9 cellular contexts compared by ENCODE assay signal in genomic region chrX:120672389-120672788, GRCh38. TPM values are rescaled to one million over a fixed set of nuclear protein-coding genes. Genes with fewer than 3 reads are reported as not detected.
DNase-seq lines count a peak whose midpoint lies in the region; ATAC-seq, FAIRE-seq and TF ChIP-seq lines count a peak whose summit lies in the region.
"Had no signal": no experiment of that assay in that cellular context is flagged by ENCODE, and none has a peak within 500 bp of the region (broad histone marks: within the 10 kb centered on the region; RNA-seq: fewer than 3 reads in every experiment).

No MANE protein-coding gene starts in this region.

- FAIRE-seq in bronchial epithelial cell (lab: Jason Lieb, UNC) (no peak), urothelium cell line (lab: Jason Lieb, UNC) (no peak)
- FAIRE-seq: H1 had no signal

- dilution Hi-C loops in IMR-90 (cut with HindIII; ENCODE audit: low sequenced_read_pairs, unreplicated experiment) = no loop called here

- H4K5ac ChIP-seq in IMR-90 (ENCODE audit: low read depth, low read length) = no peak overlapping the region

- no peak overlapping the region for H2AK5ac ChIP-seq in IMR-90 (ENCODE audit: low read depth, low read length)

- peak overlapping the region; percentile 62 for H2BK5ac ChIP-seq in IMR-90 (ENCODE audit: low read depth, low read length, poor library complexity, severe bottlenecking)

- in situ Hi-C loops in IMR-90 (cut with MboI; ENCODE audit: low sequenced_read_pairs) = no loop called here

- H4K20me1 ChIP-seq in IMR-90 (ENCODE audit: insufficient read depth, low read length) = no peaks in the 10 kb centered on the region

- H3K9me3 ChIP-seq in IMR-90 (ENCODE audit: control insufficient read depth, insufficient read depth, low read length) = no peaks in the 10 kb centered on the region

- no peak for TF ChIP-seq RAD21 in IMR-90 (IDR thresholded peaks at IDR 0.05; ENCODE audit: low read length)

- H3K18ac ChIP-seq in IMR-90 (ENCODE audit: low read depth, low read length) = no peak overlapping the region

- peaks cover 1% of the 10 kb centered on the region for H3K9me3 Mint-ChIP-seq in glutamatergic neuron (ENCODE audit: unreplicated experiment)

- H2AK9ac ChIP-seq in IMR-90 (replicated peaks; ENCODE audit: low read depth, low read length, poor library complexity) = no peak overlapping the region

- TF ChIP-seq CTCF in IMR-90 (conservative IDR thresholded peaks at IDR 0.05; ENCODE audit: low read depth, low read length) (no peak), bronchial epithelial cell (IDR thresholded peaks at IDR 0.05; ENCODE audit: insufficient read depth, low read length, severe bottlenecking) (no peak), glutamatergic neuron (IDR thresholded peaks at IDR 0.05; ENCODE audit: partially characterized antibody, unreplicated experiment) (no peak)

- H3K4me2 ChIP-seq in IMR-90 (ENCODE audit: low read depth, low read length) = no peak overlapping the region; the same call in 1 of the 2 replicates

- H3K27ac ChIP-seq in IMR-90 (ENCODE audit: insufficient read depth, low read length) = no peak overlapping the region

- CTCF ChIA-PET in IMR-90 (lab: Yijun Ruan, JAX) = no interaction called here

- H3K27ac Mint-ChIP-seq in glutamatergic neuron (ENCODE audit: unreplicated experiment) = no peak overlapping the region
- H3K27ac Mint-ChIP-seq: activated CD4-positive, alpha-beta T cell treated with anti-CD3 and anti-CD28 coated beads, Interleukin-2, amount 10 ng/mL, durations not matched to agents 7 days and 5 days had no signal

- no peak overlapping the region for H3K23ac ChIP-seq in IMR-90 (ENCODE audit: low read depth, low read length)

- H3K4me3 ChIP-seq in IMR-90 (ENCODE audit: insufficient read depth, low read depth, low read length) = no peak overlapping the region
- H3K4me3 ChIP-seq in bronchial epithelial cell (ENCODE audit: low read depth, low read length) = no peak overlapping the region

- H4K8ac ChIP-seq in IMR-90 (ENCODE audit: low read depth in 2 of 2, low read length in 2 of 2) = no peak overlapping the region

- no peak overlapping the region for H4K91ac ChIP-seq in IMR-90 (ENCODE audit: insufficient read depth, low read depth, low read length)

- no peak overlapping the region for H2BK120ac ChIP-seq in IMR-90 (ENCODE audit: low read depth, low read length)

- no peak overlapping the region for H3K56ac ChIP-seq in IMR-90 (ENCODE audit: extremely low read depth, insufficient read depth, low read length)

- H3K4me3 Mint-ChIP-seq in glutamatergic neuron (ENCODE audit: unreplicated experiment) = no peak overlapping the region
- H3K4me3 Mint-ChIP-seq: activated CD4-positive, alpha-beta T cell treated with anti-CD3 and anti-CD28 coated beads, Interleukin-2, amount 10 ng/mL, durations not matched to agents 7 days and 5 days had no signal

- no peaks in the 10 kb centered on the region for H3K4me1 Mint-ChIP-seq in glutamatergic neuron (ENCODE audit: low read depth, unreplicated experiment)

- DNase-seq in IMR-90 = peak; percentile 64
- peak; percentile 80 for DNase-seq in bronchial epithelial cell (ENCODE audit: low read depth)
- DNase-seq in kidney tubule cell (ENCODE audit: low spot score) = peak; percentile 84
- peak; percentile 4 for DNase-seq in urothelium cell line (ENCODE audit: low spot score)
- DNase-seq in glutamatergic neuron = no peak
- no peak for DNase-seq in DMS114 treated with DMSO at 0.1 percent for 48 hours (lab: John Stamatoyannopoulos, UW; ENCODE audit: unreplicated experiment)
- DNase-seq in mesenteric fat pad (ENCODE audit: low spot score) = no peak
- DNase-seq: activated CD4-positive, alpha-beta T cell treated with anti-CD3 and anti-CD28 coated beads, Interleukin-2, amount 10 ng/mL, durations not matched to agents 7 days and 5 days had no signal

- ATAC-seq in IMR-90 (ENCODE audit: low read depth) = no peak

- BruUV-seq in IMR-90 (replicated peaks; lab: Mats Ljungman, UMichigan) = no TSS peak

- POLR2A ChIA-PET in IMR-90 (lab: Charles Lee; ENCODE audit: unreplicated experiment) = no interaction called here

- no peaks in the 10 kb centered on the region for H3K36me3 ChIP-seq in IMR-90 (ENCODE audit: control insufficient read depth, insufficient read depth, low read length)
- H3K36me3 ChIP-seq in bronchial epithelial cell (ENCODE audit: control insufficient read depth, insufficient read depth, low read length) = no peaks in the 10 kb centered on the region

- H3K27me3 ChIP-seq in IMR-90 (ENCODE audit: control insufficient read depth, insufficient read depth, low read length) = no peaks in the 10 kb centered on the region
- no peaks in the 10 kb centered on the region for H3K27me3 ChIP-seq in bronchial epithelial cell (ENCODE audit: control insufficient read depth, insufficient read depth, low read length)

- no peaks in the 10 kb centered on the region for H3K4me1 ChIP-seq in IMR-90 (ENCODE audit: control insufficient read depth, insufficient read depth, low read length)

- no peak overlapping the region for H3K9ac ChIP-seq in IMR-90 (ENCODE audit: low read depth, low read length)

- H3K9me1 ChIP-seq in IMR-90 (ENCODE audit: insufficient read depth, low read length) = no peaks in the 10 kb centered on the region

- WGBS in IMR-90 (ENCODE audit: extremely low coverage in 2 of 2, insufficient read length in 1 of 2), 2 experiments = no CpG with 5 or more reads among the region's 3 CpGs

- intact Hi-C loops in IMR-90 (cut with micrococcal nuclease) = no loop called here

- H3K4ac ChIP-seq in IMR-90 (ENCODE audit: low read depth, low read length) = no peak overlapping the region

- H2AFZ ChIP-seq in IMR-90 (replicated peaks; ENCODE audit: low read length, poor library complexity) = peak overlapping the region; percentile 34

- TF ChIP-seq POLR2A in IMR-90 (IDR thresholded peaks at IDR 0.05; ENCODE audit: low read depth, low read length) = no peak

- no peak overlapping the region for H3K14ac ChIP-seq in IMR-90 (replicated peaks; ENCODE audit: low read depth, low read length)

- no peaks in the 10 kb centered on the region for H3K79me1 ChIP-seq in IMR-90 (ENCODE audit: low read depth in 1 of 2, low read length in 2 of 2)

- no peak overlapping the region for H2BK15ac ChIP-seq in IMR-90 (ENCODE audit: low read depth, low read length)

- H3K36me3 Mint-ChIP-seq in glutamatergic neuron (ENCODE audit: unreplicated experiment) = no peaks in the 10 kb centered on the region

- H2BK20ac ChIP-seq in IMR-90 (ENCODE audit: low read depth, low read length) = no peak overlapping the region

- H3K27me3 Mint-ChIP-seq in glutamatergic neuron (ENCODE audit: unreplicated experiment) = no peaks in the 10 kb centered on the region
- H3K27me3 Mint-ChIP-seq: activated CD4-positive, alpha-beta T cell treated with anti-CD3 and anti-CD28 coated beads, Interleukin-2, amount 10 ng/mL, durations not matched to agents 7 days and 5 days had no signal

TF ChIP-seq in IMR-90, 13 proteins besides CTCF, POLR2A, EP300 and RAD21:
- TF ChIP-seq CEBPB (IDR thresholded peaks at IDR 0.05; ENCODE audit: low read depth, low read length) = no peak
- no peak for TF ChIP-seq RCOR1 (IDR thresholded peaks at IDR 0.05; ENCODE audit: insufficient replicate concordance, low read length)
- no peak for TF ChIP-seq MAZ (IDR thresholded peaks at IDR 0.05; ENCODE audit: borderline replicate concordance, low read depth, low read length)
- TF ChIP-seq CHD1 (IDR thresholded peaks at IDR 0.05; ENCODE audit: low read depth, low read length) = no peak
- no peak for TF ChIP-seq MAFK (IDR thresholded peaks at IDR 0.05; ENCODE audit: low read depth, low read length)
- TF ChIP-seq ELK1 (IDR thresholded peaks at IDR 0.05; ENCODE audit: borderline replicate concordance, low read depth, low read length) = no peak
- no peak for TF ChIP-seq USF2 (IDR thresholded peaks at IDR 0.05; ENCODE audit: low read depth, low read length)
- TF ChIP-seq BHLHE40 (IDR thresholded peaks at IDR 0.05; ENCODE audit: low read depth, low read length) = no peak

RNA-seq across cellular contexts. Expression of gene C1GALT1C1, which starts 42.5 kb away (rescaled TPM):
- 15.2 and 22.5 TPM in 2 replicates for total RNA-seq in IMR-90 (2012; rRNA removed)
- polyA plus RNA-seq in IMR-90 (2012; rRNA removed) = 19.1 and 20.0 TPM in 2 replicates
- 2.7 and 3.4 TPM in 2 replicates for polyA plus RNA-seq in IMR-90 (2012; cell fraction: cytosol; rRNA removed)
- 0.92 and 5.3 TPM in 2 replicates for polyA plus RNA-seq in IMR-90 (2012; cell fraction: nucleus; rRNA removed; ENCODE audit: low replicate concordance)
- 16.8 and 17.3 TPM in 2 replicates for total RNA-seq in bronchial epithelial cell
- total RNA-seq in glutamatergic neuron (ENCODE audit: unreplicated experiment) = 10.2 TPM
- total RNA-seq in mesenteric fat pad = 35.6 TPM

Comparison
In these comparisons a context has a peak if more than half of its experiments do, and no peak if none do; other contexts are left out.
1. DNase-seq: peak in IMR-90 (single experiment), bronchial epithelial cell (single experiment), kidney tubule cell (single experiment) and urothelium cell line (single experiment); none in glutamatergic neuron (single experiment), DMS114 treated with DMSO at 0.1 percent for 48 hours (single experiment) and mesenteric fat pad (single experiment).